Comparison of ENCODE assay signal across 1 cellular context in the genomic region with DNA sequence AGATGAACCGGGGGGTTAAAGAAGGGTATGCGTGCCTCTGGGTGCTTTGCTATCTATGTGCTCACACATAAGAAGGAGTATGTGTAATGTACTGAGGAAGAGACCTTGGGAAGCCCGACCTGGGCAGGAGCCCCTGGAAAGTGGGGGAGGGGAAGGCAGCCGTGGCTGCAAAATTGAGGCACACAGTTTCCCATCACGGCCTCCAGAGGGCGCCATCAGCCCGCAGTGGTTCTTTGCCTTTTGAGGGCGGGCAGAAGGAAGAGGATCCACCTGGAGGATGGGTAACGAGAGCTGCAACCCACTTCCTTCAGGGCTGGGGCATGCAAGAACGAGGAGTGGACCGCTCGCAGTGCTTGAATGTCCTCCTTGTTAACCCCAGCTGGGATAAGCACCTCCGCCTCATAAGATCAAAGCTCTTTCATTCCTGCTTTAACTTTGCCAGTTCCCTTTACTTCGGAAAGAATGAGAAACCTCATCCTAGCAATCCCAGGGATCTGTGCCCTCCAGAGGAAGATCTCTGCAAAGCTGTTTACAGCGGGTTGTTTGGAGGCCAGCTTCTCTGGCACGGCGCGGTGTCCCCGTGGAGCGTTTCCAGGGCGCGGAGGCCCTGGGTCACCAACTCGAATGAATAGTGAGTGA.
A peak's percentile ranks its signal among the peaks of the same experiment; 100 is the strongest.
TF ChIP-seq lines count a peak whose summit lies in the region.

No MANE protein-coding gene starts in this region.

TF ChIP-seq in IMR-90, 13 proteins besides CTCF, POLR2A, EP300 and RAD21 (continued from another document):
- TF ChIP-seq BHLHE40 (IDR thresholded peaks at IDR 0.05; ENCODE audit: low read depth, low read length) (no peak), CHD1 (IDR thresholded peaks at IDR 0.05; ENCODE audit: low read depth, low read length) (no peak), MXI1 (IDR thresholded peaks at IDR 0.05; ENCODE audit: borderline replicate concordance, low read depth, low read length) (no peak), FOS (IDR thresholded peaks at IDR 0.05; ENCODE audit: low read depth, low read length) (no peak), NFE2L2 (IDR thresholded peaks at IDR 0.05; ENCODE audit: low read depth, low read length) (no peak), SMC3 (IDR thresholded peaks at IDR 0.05; ENCODE audit: low read depth, low read length) (peak; percentile 91), RFX5 (IDR thresholded peaks at IDR 0.05; ENCODE audit: low read depth, low read length) (no peak), MAFK (IDR thresholded peaks at IDR 0.05; ENCODE audit: low read depth, low read length) (peak; percentile 17; the same call in 1 of the 2 replicates), RCOR1 (IDR thresholded peaks at IDR 0.05; ENCODE audit: insufficient replicate concordance, low read length) (peak; percentile 19)
- TF ChIP-seq, protein P1, sequence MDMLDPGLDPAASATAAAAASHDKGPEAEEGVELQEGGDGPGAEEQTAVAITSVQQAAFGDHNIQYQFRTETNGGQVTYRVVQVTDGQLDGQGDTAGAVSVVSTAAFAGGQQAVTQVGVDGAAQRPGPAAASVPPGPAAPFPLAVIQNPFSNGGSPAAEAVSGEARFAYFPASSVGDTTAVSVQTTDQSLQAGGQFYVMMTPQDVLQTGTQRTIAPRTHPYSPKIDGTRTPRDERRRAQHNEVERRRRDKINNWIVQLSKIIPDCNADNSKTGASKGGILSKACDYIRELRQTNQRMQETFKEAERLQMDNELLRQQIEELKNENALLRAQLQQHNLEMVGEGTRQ (IDR thresholded peaks at IDR 0.05; ENCODE audit: low read depth, low read length) = no peak
- TF ChIP-seq, protein P2, sequence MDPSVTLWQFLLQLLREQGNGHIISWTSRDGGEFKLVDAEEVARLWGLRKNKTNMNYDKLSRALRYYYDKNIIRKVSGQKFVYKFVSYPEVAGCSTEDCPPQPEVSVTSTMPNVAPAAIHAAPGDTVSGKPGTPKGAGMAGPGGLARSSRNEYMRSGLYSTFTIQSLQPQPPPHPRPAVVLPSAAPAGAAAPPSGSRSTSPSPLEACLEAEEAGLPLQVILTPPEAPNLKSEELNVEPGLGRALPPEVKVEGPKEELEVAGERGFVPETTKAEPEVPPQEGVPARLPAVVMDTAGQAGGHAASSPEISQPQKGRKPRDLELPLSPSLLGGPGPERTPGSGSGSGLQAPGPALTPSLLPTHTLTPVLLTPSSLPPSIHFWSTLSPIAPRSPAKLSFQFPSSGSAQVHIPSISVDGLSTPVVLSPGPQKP (IDR thresholded peaks at IDR 0.05; ENCODE audit: borderline replicate concordance, low read depth, low read length) = no peak
